ENCODE assay signal across 9 cellular contexts in genomic region chr1:215083408-215083961, GRCh38.
DNase-seq lines count a peak whose midpoint lies in the region; ATAC-seq and TF ChIP-seq lines count a peak whose summit lies in the region.
"Had no signal": no experiment of that assay in that cellular context is flagged by ENCODE, and none has a peak within 500 bp of the region (broad histone marks: within the 10 kb centered on the region; RNA-seq: fewer than 3 reads in every experiment).

No MANE protein-coding gene starts in this region.

- no peak for ATAC-seq in HG02623 (IDR thresholded peaks at IDR 0.05; ENCODE audit: unreplicated experiment)

- TF ChIP-seq CTCF in WERI-Rb-1 (IDR thresholded peaks at IDR 0.05; ENCODE audit: low read depth, low read length) = no peak

- no peaks in the 10 kb centered on the region for H3K36me3 ChIP-seq in WERI-Rb-1
- H3K36me3 ChIP-seq in iPS-20b (ENCODE audit: insufficient read depth, low read depth, low read length) = no peaks in the 10 kb centered on the region
- no peaks in the 10 kb centered on the region for H3K36me3 ChIP-seq in subcutaneous abdominal adipose tissue (ENCODE audit: control insufficient read depth in 5 of 5, insufficient read depth in 5 of 5, low read length in 5 of 5)
- H3K36me3 ChIP-seq: pancreas had no signal

- no peaks in the 10 kb centered on the region for H3K9me3 ChIP-seq in WERI-Rb-1 (ENCODE audit: severe bottlenecking)
- H3K9me3 ChIP-seq in iPS-20b (ENCODE audit: insufficient read depth, low read depth, low read length) = no peaks in the 10 kb centered on the region
- no peaks in the 10 kb centered on the region for H3K9me3 ChIP-seq in subcutaneous abdominal adipose tissue (ENCODE audit: control insufficient read depth in 5 of 5, low read length in 5 of 5)
- H3K9me3 ChIP-seq: pancreas had no signal

- no peaks in the 10 kb centered on the region for H3K4me1 ChIP-seq in iPS-20b (ENCODE audit: insufficient read depth, low read length)
- H3K4me1 ChIP-seq in subcutaneous abdominal adipose tissue (ENCODE audit: control insufficient read depth in 5 of 5, insufficient read depth in 5 of 5, low read length in 5 of 5) = peaks cover 0 to 20% (median 15%) of the 10 kb centered on the region in 5 donors
- H3K4me1 ChIP-seq: pancreas had no signal

- peak; percentile 56 to 67 for DNase-seq in NCI-H2081 (lab: John Stamatoyannopoulos, UW)
- DNase-seq in NCI-H2081 treated with DMSO at 0.1 percent for 48 hours (lab: John Stamatoyannopoulos, UW) = no peak
- DNase-seq in WERI-Rb-1 = peak; percentile 48
- DNase-seq in effector CD8-positive, alpha-beta T cell (lab: John Stamatoyannopoulos, UW) = no peak
- DNase-seq in NAMALWA (ENCODE audit: low spot score) = no peak

- H3K9ac ChIP-seq in iPS-20b (ENCODE audit: low read depth, low read length) (no peak overlapping the region), subcutaneous abdominal adipose tissue (ENCODE audit: low read length in 5 of 5) (no peak overlapping the region)

- peak overlapping the region; percentile 68 for H3K4me3 ChIP-seq in WERI-Rb-1 (ENCODE audit: low read depth, low read length)
- peak overlapping the region; percentile 63 for H3K4me3 ChIP-seq in iPS-20b (ENCODE audit: low read length)
- peak overlapping the region; percentile 41 to 61 (median 54) for H3K4me3 ChIP-seq in subcutaneous abdominal adipose tissue (ENCODE audit: low read depth in 1 of 5, low read length in 5 of 5)

- H3K27ac ChIP-seq in WERI-Rb-1 (no peak overlapping the region), iPS-20b (ENCODE audit: low read length) (no peak overlapping the region), subcutaneous abdominal adipose tissue (ENCODE audit: low read depth, low read length) (no peak overlapping the region)
- H3K27ac ChIP-seq: pancreas had no signal

- no peaks in the 10 kb centered on the region for H3K27me3 ChIP-seq in WERI-Rb-1 (ENCODE audit: insufficient read depth, low read depth, severe bottlenecking)
- peaks cover 93% of the 10 kb centered on the region for H3K27me3 ChIP-seq in iPS-20b (ENCODE audit: insufficient read depth, low read length)
- H3K27me3 ChIP-seq in subcutaneous abdominal adipose tissue (ENCODE audit: control insufficient read depth in 5 of 5, insufficient read depth in 4 of 5, low read length in 5 of 5) = peaks cover 12 to 27% (median 16%) of the 10 kb centered on the region in 5 donors

Comparison
In these comparisons a context has a peak if more than half of its experiments do, and no peak if none do; other contexts are left out.
1. DNase-seq: peak in NCI-H2081 (2 of 2) and WERI-Rb-1 (single experiment); none in NCI-H2081 treated with DMSO at 0.1 percent for 48 hours (single experiment), effector CD8-positive, alpha-beta T cell (single experiment) and NAMALWA (single experiment).
2. Peak in every context shown above with its lines, with median percentiles within 50 percentile points of each other: H3K4me3 ChIP-seq.